8 cellular contexts compared by ENCODE assay signal in the genomic region with DNA sequence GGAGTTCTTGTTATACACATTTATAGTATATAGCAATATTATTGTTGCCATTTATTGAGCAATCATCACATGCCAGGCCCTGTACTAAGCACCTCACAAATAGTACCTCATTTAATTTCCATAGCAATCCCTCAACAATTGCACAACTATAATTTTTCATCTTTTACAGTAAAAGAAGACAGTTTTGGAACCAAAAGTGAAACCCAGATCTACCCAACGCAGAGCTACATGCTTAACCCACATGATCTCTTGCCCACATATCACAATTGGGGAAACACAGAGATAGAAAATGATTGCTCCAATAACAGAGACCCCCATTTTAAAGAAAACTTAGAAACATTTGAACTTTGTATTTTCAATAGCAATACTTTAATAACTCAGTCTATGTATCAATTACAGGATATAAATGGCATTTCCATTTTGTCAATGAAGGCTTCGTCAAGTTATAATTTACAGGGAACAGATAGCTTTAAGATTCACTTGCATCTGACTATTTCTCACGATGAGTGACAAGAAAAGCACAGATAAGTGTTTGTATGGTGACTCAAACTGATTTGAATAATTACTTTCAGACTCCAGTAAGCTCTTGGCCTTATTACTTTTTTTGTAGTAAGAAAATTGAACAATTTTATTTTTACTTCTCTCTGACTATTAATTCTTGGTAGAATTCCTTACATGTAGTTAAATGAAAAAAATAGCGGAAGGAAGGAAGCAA. TPM values are rescaled to one million over a fixed set of nuclear protein-coding genes. Genes with fewer than 3 reads are reported as not detected.
DNase-seq lines count a peak whose midpoint lies in the region; ATAC-seq and TF ChIP-seq lines count a peak whose summit lies in the region.
"Had no signal": no experiment of that assay in that cellular context is flagged by ENCODE, and none has a peak within 500 bp of the region (broad histone marks: within the 10 kb centered on the region; RNA-seq: fewer than 3 reads in every experiment).

No MANE protein-coding gene starts in this region.

- no peaks in the 10 kb centered on the region; the same call in 1 of the 2 replicates for H3K36me3 ChIP-seq in OCI-LY7 (ENCODE audit: insufficient read depth, low read length)
- H3K36me3 ChIP-seq in mesendoderm (ENCODE audit: control insufficient read depth, insufficient read depth, low read length) = no peaks in the 10 kb centered on the region
- H3K36me3 ChIP-seq: prostate gland had no signal

- no peaks in the 10 kb centered on the region for H3K27me3 ChIP-seq in mesendoderm (ENCODE audit: insufficient read depth, low read length, poor library complexity)

- peaks cover 46% of the 10 kb centered on the region for H3K4me1 ChIP-seq in OCI-LY7 (ENCODE audit: insufficient read depth, low read length, poor library complexity, severe bottlenecking)
- no peaks in the 10 kb centered on the region for H3K4me1 ChIP-seq in mesendoderm (ENCODE audit: control insufficient read depth, low read depth, low read length)
- H3K4me1 ChIP-seq: prostate gland had no signal

- no TSS peak for BruUV-seq in OCI-LY7 (replicated peaks; lab: Mats Ljungman, UMichigan)

- no peak overlapping the region for H2AK5ac ChIP-seq in mesendoderm (ENCODE audit: low read length)

- no peaks in the 10 kb centered on the region for H3K9me2 ChIP-seq in OCI-LY7 (ENCODE audit: insufficient read depth, low read length)

- H3K79me2 ChIP-seq in OCI-LY7 (ENCODE audit: insufficient read depth, low read depth, low read length) (no peaks in the 10 kb centered on the region), mesendoderm (ENCODE audit: control insufficient read depth, insufficient read depth, low read length) (no peaks in the 10 kb centered on the region)

- H4K20me1 ChIP-seq in OCI-LY7 (ENCODE audit: insufficient read depth, low read length) = no peaks in the 10 kb centered on the region

- intact Hi-C loops in OCI-LY7 (cut with micrococcal nuclease; ENCODE audit: unreplicated experiment) = no loop called here

- no peak overlapping the region for H3K23ac ChIP-seq in mesendoderm (ENCODE audit: low read length)

- H3K4me3 ChIP-seq in OCI-LY7 (ENCODE audit: low read depth, low read length, poor library complexity, severe bottlenecking) = peak overlapping the region; percentile 6
- H3K4me3 ChIP-seq in mesendoderm (ENCODE audit: low read length) = no peak overlapping the region
- H3K4me3 ChIP-seq: prostate gland had no signal

- POLR2A ChIA-PET in OCI-LY7 (lab: Charles Lee) = interaction anchor here (0.6 to 2.4 kb wide), 10 partner anchors 9 to 192 kb away, joined by 3 to 7 read pairs (median 3); no protein-coding TSS in a partner anchor

- H3K27ac ChIP-seq in OCI-LY7 (ENCODE audit: low read depth, low read length, poor library complexity, severe bottlenecking) = peak overlapping the region; percentile 3
- no peak overlapping the region for H3K27ac ChIP-seq in mesendoderm (ENCODE audit: low read depth, low read length)
- H3K27ac ChIP-seq: prostate gland had no signal

- H4K8ac ChIP-seq in mesendoderm (ENCODE audit: low read depth, low read length) = no peak overlapping the region

- DNase-seq in OCI-LY7 (ENCODE audit: low spot score) (no peak), putamen (ENCODE audit: low spot score) (peak; percentile 20), GM19238 (ENCODE audit: insufficient read length, low spot score) (no peak), mesendoderm (no peak), SHP77 treated with DMSO at 0.1 percent for 48 hours (lab: John Stamatoyannopoulos, UW) (no peak)

- H4K5ac ChIP-seq in mesendoderm (ENCODE audit: low read length) = no peak overlapping the region

- H3K4ac ChIP-seq in mesendoderm (ENCODE audit: low read depth, low read length) = no peak overlapping the region

- peaks cover 15% of the 10 kb centered on the region; the same call in 1 of the 2 replicates for H3K9me3 ChIP-seq in OCI-LY7 (ENCODE audit: low read length)
- H3K9me3 ChIP-seq: prostate gland had no signal

- H2BK15ac ChIP-seq in mesendoderm (replicated peaks; ENCODE audit: low read depth) = no peak overlapping the region

- H3K79me1 ChIP-seq in mesendoderm (ENCODE audit: low read length) = no peaks in the 10 kb centered on the region

- H3K56ac ChIP-seq in mesendoderm (ENCODE audit: low read length) = no peak overlapping the region

- H2BK5ac ChIP-seq in mesendoderm (ENCODE audit: low read length) = no peak overlapping the region

- CTCF ChIA-PET in OCI-LY7 (lab: Charles Lee; ENCODE audit: unreplicated experiment) = no interaction called here

- no peak overlapping the region for H3K18ac ChIP-seq in mesendoderm (ENCODE audit: low read length)

- peak overlapping the region; percentile 82 for H2AFZ ChIP-seq in OCI-LY7 (ENCODE audit: low read length)

- H3K9ac ChIP-seq in mesendoderm (ENCODE audit: low read length) = no peak overlapping the region

- TF ChIP-seq CTCF in OCI-LY7 (conservative IDR thresholded peaks at IDR 0.05; ENCODE audit: low read length) = no peak

- ATAC-seq in GM19035 (IDR thresholded peaks at IDR 0.05; ENCODE audit: unreplicated experiment) = peak; percentile 86
- ATAC-seq in HG02798 (IDR thresholded peaks at IDR 0.05; ENCODE audit: poor library complexity, unreplicated experiment) = peak; percentile 85

- no peak overlapping the region for H2BK120ac ChIP-seq in mesendoderm (ENCODE audit: low read depth, low read length)

- no CpG with 5 or more reads among the region's 4 CpGs for WGBS in mesendoderm (ENCODE audit: extremely low coverage, insufficient coverage, low lambda C conversion rate)

- H3K4me2 ChIP-seq in OCI-LY7 (ENCODE audit: low read length) (peak overlapping the region; percentile 49), mesendoderm (ENCODE audit: low read length) (no peak overlapping the region)

RNA-seq across cellular contexts. Expression of a gene that starts 38.7 kb away (rescaled TPM):
- total RNA-seq in OCI-LY7 (2014; rRNA removed; shearing (Covaris generic)) = 31.4 and 32.2 TPM in 2 replicates
- total RNA-seq in OCI-LY7 (2022) = 43.9 and 54.3 TPM in 2 replicates
- polyA plus RNA-seq in mesendoderm (2013, experiment 1 of 2) = 28.5 TPM
- polyA plus RNA-seq in mesendoderm (2013, experiment 2 of 2) = 29.1 TPM

RNA-seq across cellular contexts. Expression of a gene that starts 39.9 kb away (rescaled TPM):
- total RNA-seq in OCI-LY7 (2014; rRNA removed; shearing (Covaris generic)) = 0.44 and 0.92 TPM in 2 replicates
- total RNA-seq in OCI-LY7 (2022) = 0.65 and 1.1 TPM in 2 replicates
- 0.04 TPM for polyA plus RNA-seq in mesendoderm (2013, experiment 1 of 2)
- not detected for polyA plus RNA-seq in mesendoderm (2013, experiment 2 of 2)
